15 cellular contexts compared by ENCODE assay signal in the genomic region with DNA sequence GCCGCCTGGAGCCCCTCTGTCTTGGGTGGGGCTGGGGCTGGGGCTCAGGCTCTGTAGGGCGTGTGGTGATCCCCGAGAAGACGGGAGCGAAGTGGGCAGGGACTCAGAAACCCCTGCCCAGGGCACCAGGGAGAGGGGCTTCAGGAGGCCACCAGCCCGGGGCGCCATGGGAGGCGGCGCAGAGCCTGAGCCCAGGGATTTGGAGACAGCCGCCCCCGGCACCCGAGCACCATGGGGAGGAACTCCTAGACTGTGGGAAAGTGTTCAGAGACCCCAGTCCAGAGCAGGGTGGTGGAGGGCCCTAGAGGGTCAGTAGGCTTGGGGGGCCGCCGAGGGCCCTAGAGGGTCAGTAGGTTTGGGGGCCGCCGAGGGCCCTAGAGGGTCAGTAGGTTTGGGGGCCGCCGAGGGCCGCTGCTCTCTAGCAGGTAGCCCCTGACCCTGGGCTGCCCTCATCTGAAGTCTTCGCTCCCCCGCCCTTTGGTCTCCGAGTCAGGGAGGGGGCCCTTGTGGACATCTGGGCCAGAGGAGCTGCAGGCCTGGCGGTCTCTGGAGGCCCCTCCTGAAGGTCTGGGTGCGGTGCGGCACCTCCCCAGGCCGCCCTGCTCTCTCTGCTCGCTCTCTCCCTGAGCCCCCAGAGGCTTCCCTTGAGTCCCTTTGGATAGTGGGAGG. TPM values are rescaled to one million over a fixed set of nuclear protein-coding genes. Genes with fewer than 3 reads are reported as not detected.
DNase-seq lines count a peak whose midpoint lies in the region; ATAC-seq, FAIRE-seq and TF ChIP-seq lines count a peak whose summit lies in the region.
"Had no signal": no experiment of that assay in that cellular context is flagged by ENCODE, and none has a peak within 500 bp of the region (broad histone marks: within the 10 kb centered on the region; RNA-seq: fewer than 3 reads in every experiment).

No MANE protein-coding gene starts in this region.

- no peak for TF ChIP-seq EP300 in sigmoid colon (IDR thresholded peaks at IDR 0.05)

- peak; percentile 85 for DNase-seq in H7
- DNase-seq in WERI-Rb-1: no peak
- no peak for DNase-seq in sigmoid colon
- no peak for DNase-seq in SW480 (ENCODE audit: low spot score)
- no peak for DNase-seq in spleen
- no peak for DNase-seq in HTR-8/SVneo (ENCODE audit: insufficient read length, low spot score)
- DNase-seq: activated CD4-positive, alpha-beta T cell treated with anti-CD3 and anti-CD28 coated beads, Interleukin-2, amount 50 U/mL, for 48 hours; activated effector memory CD4-positive, alpha-beta T cell treated with anti-CD3 and anti-CD28 coated beads, Interleukin-2, amount 50 U/mL, for 16 hours; KBM-7; NCI-H2029 treated with DMSO at 0.1 percent for 48 hours had no signal

- TF ChIP-seq POLR2A in sigmoid colon (IDR thresholded peaks at IDR 0.05) (no peak), spleen (IDR thresholded peaks at IDR 0.05) (no peak)

- H3K9me3 ChIP-seq in WERI-Rb-1 (ENCODE audit: severe bottlenecking) (no peaks in the 10 kb centered on the region), iPS-15b (ENCODE audit: control insufficient read depth, insufficient read depth, low read length) (no peaks in the 10 kb centered on the region), sigmoid colon (no peaks in the 10 kb centered on the region), spleen (peaks cover 0 to 8% (median 0%) of the 10 kb centered on the region in 8 donors)

- H3K4me1 ChIP-seq in iPS-15b (ENCODE audit: control insufficient read depth, insufficient read depth, low read length): no peaks in the 10 kb centered on the region
- peaks cover 0 to 17% (median 15%) of the 10 kb centered on the region in 4 donors for H3K4me1 ChIP-seq in sigmoid colon
- peaks cover 0 to 29% (median 15%) of the 10 kb centered on the region in 6 donors for H3K4me1 ChIP-seq in spleen

- no peak for ATAC-seq in HG03354 (IDR thresholded peaks at IDR 0.05; ENCODE audit: poor library complexity, severe bottlenecking, unreplicated experiment)

- H3K27ac ChIP-seq in WERI-Rb-1 (peak overlapping the region; percentile 33; the same call in 1 of the 2 replicates), sigmoid colon (no peak overlapping the region), spleen (no peak overlapping the region)

- H3K4me3 ChIP-seq in H7 (ENCODE audit: insufficient read depth, low read depth, low read length): peak overlapping the region; percentile 45
- peak overlapping the region; percentile 63 for H3K4me3 ChIP-seq in WERI-Rb-1 (ENCODE audit: low read depth, low read length)
- peak overlapping the region; percentile 45 for H3K4me3 ChIP-seq in iPS-15b (ENCODE audit: low read depth, low read length)
- peak overlapping the region in 3 of 4 donors; percentile 30 to 47 (median 40) for H3K4me3 ChIP-seq in sigmoid colon
- peak overlapping the region in 2 of 8 donors; percentile 10 to 56 for H3K4me3 ChIP-seq in spleen

- H3K36me3 ChIP-seq in H7 (replicated peaks; ENCODE audit: control insufficient read depth, insufficient read depth, low read length) (no peaks in the 10 kb centered on the region), WERI-Rb-1 (no peaks in the 10 kb centered on the region), iPS-15b (ENCODE audit: control insufficient read depth, insufficient read depth, low read length) (peaks cover 3% of the 10 kb centered on the region), sigmoid colon (no peaks in the 10 kb centered on the region), spleen (peaks cover 0 to 6% (median 0%) of the 10 kb centered on the region in 6 donors)

- H3K27me3 ChIP-seq in H7 (ENCODE audit: control insufficient read depth, insufficient read depth, low read length) (peaks cover 38% of the 10 kb centered on the region), WERI-Rb-1 (ENCODE audit: insufficient read depth, low read depth, severe bottlenecking) (no peaks in the 10 kb centered on the region), iPS-15b (ENCODE audit: control insufficient read depth, insufficient read depth, low read length) (peaks cover 9% of the 10 kb centered on the region), sigmoid colon (peaks cover 8 to 29% (median 29%) of the 10 kb centered on the region in 3 donors), spleen (replicated peaks in 1 of 7) (peaks cover 4 to 73% (median 31%) of the 10 kb centered on the region in 7 donors)

- no peak for FAIRE-seq in HTR-8/SVneo (lab: Jason Lieb, UNC)
- FAIRE-seq: colon had no signal

- 38 to 43% methylated on average over 27 of the region's 27 CpGs for WGBS in sigmoid colon, 2 donors
- WGBS in spleen, 5 donors: 38 to 51% (median 47%) methylated on average over 16 to 27 of the region's 27 CpGs

- no peak overlapping the region for H3K9ac ChIP-seq in iPS-15b (ENCODE audit: low read depth, low read length)

- TF ChIP-seq CTCF in WERI-Rb-1 (IDR thresholded peaks at IDR 0.05; ENCODE audit: low read depth, low read length) (no peak), sigmoid colon (IDR thresholded peaks at IDR 0.05) (no peak), spleen (IDR thresholded peaks at IDR 0.05 in 8 of 11, conservative IDR thresholded peaks at IDR 0.05 in 3 of 11) (no peak)

- intact Hi-C loops in sigmoid colon (cut with DNase I): no loop called here
- intact Hi-C loops in spleen (cut with DNase I; ENCODE audit: low total_unique reads): no loop called here

RNA-seq across cellular contexts. Expression of gene ARHGDIG, which starts 0.7 kb away (rescaled TPM):
- total RNA-seq in H7 (2014; rRNA removed; shearing (Covaris generic)): 4.0 and 5.3 TPM in 2 replicates
- total RNA-seq in sigmoid colon (1 to 10 TPM; 3.5 to 5.7 (median 5.0) TPM), spleen (not detected)
- polyA plus RNA-seq in sigmoid colon (1 to 10 TPM in 2 of 3 donors, not detected in 1; 1.6 to 5.2 TPM), spleen (under 1 TPM; 0.23 to 0.99 (median 0.26) TPM)
- total RNA-seq: lower leg skin; T-helper 2 cell treated with Interferon-gamma antibody and Interleukin-4, amounts not matched to agents 100 ng/mL and 5 ng/mL, for 36 hours had no signal

RNA-seq across cellular contexts. Expression of gene PDIA2, which starts 1.8 kb away (rescaled TPM):
- total RNA-seq in H7 (2014; rRNA removed; shearing (Covaris generic)): 0.15 and 2.1 TPM in 2 replicates
- total RNA-seq in sigmoid colon: 1 to 10 TPM in 1 of 4 donors, under 1 TPM in 3; 0.71 to 5.5 (median 0.82) TPM
- 1 to 10 TPM in 1 of 3 donors, under 1 TPM in 1, not detected in 1; 0.60 to 3.0 TPM for polyA plus RNA-seq in sigmoid colon
- 1 to 10 TPM in 1 of 7 donors, under 1 TPM in 2, not detected in 4; 0.28 to 1.1 (median 0.39) TPM for total RNA-seq in spleen
- 1 to 10 TPM in 2 of 3 donors, under 1 TPM in 1; 0.67 to 2.4 (median 1.4) TPM for polyA plus RNA-seq in spleen
- total RNA-seq: T-helper 2 cell treated with Interferon-gamma antibody and Interleukin-4, amounts not matched to agents 100 ng/mL and 5 ng/mL, for 36 hours had no signal

RNA-seq across cellular contexts. Expression of gene RGS11, which starts 5.4 kb away (rescaled TPM):
- total RNA-seq in H7 (2014; rRNA removed; shearing (Covaris generic)): 0.69 and 0.81 TPM in 2 replicates
- total RNA-seq in sigmoid colon (10 to 100 TPM in 2 of 4 donors, 1 to 10 TPM in 2; 6.4 to 24.9 (median 9.5) TPM), spleen (1 to 10 TPM; 1.0 to 5.4 (median 2.6) TPM)
- polyA plus RNA-seq in sigmoid colon (1 to 10 TPM in 2 of 3 donors, under 1 TPM in 1; 0.23 to 4.0 (median 1.8) TPM), spleen (1 to 10 TPM in 2 of 3 donors, under 1 TPM in 1; 0.79 to 5.2 (median 1.9) TPM)

RNA-seq across cellular contexts. Expression of gene FAM234A, which starts 46.5 kb away (rescaled TPM):
- 106 and 120 TPM in 2 replicates for total RNA-seq in H7 (2014; rRNA removed; shearing (Covaris generic))
- total RNA-seq in sigmoid colon: 10 to 100 TPM; 38.3 to 82.5 (median 62.1) TPM
- 10 to 100 TPM; 12.6 to 74.0 (median 25.7) TPM for polyA plus RNA-seq in sigmoid colon
- 10 to 100 TPM; 32.2 to 63.1 (median 42.5) TPM for total RNA-seq in spleen
- polyA plus RNA-seq in spleen: 10 to 100 TPM; 13.0 to 25.9 (median 13.1) TPM

RNA-seq across cellular contexts. Expression of gene LUC7L, which starts 51.9 kb away (rescaled TPM):
- total RNA-seq in H7 (2014; rRNA removed; shearing (Covaris generic)): 56.6 and 92.9 TPM in 2 replicates
- total RNA-seq in sigmoid colon (100 to 1,000 TPM in 2 of 4 donors, 10 to 100 TPM in 2; 48.9 to 138 (median 88.4) TPM), spleen (100 to 1,000 TPM in 5 of 7 donors, 10 to 100 TPM in 2; 76.7 to 158 (median 105) TPM)
- polyA plus RNA-seq in sigmoid colon (10 to 100 TPM; 21.0 to 58.7 (median 28.2) TPM), spleen (100 to 1,000 TPM; 110 to 318 (median 282) TPM)
